Comparison of ENCODE assay signal across 19 cellular contexts in genomic region chr4:87363552-87363951, GRCh38. TPM values are rescaled to one million over a fixed set of nuclear protein-coding genes. Genes with fewer than 3 reads are reported as not detected.
DNase-seq lines count a peak whose midpoint lies in the region; ATAC-seq and TF ChIP-seq lines count a peak whose summit lies in the region.
"Had no signal": no experiment of that assay in that cellular context is flagged by ENCODE, and none has a peak within 500 bp of the region (broad histone marks: within the 10 kb centered on the region; RNA-seq: fewer than 3 reads in every experiment).

No MANE protein-coding gene starts in this region.

- no peaks in the 10 kb centered on the region for H3F3A ChIP-seq in PC-3 (ENCODE audit: low read length, unreplicated experiment)

- H3K9me2 ChIP-seq in PC-3 (replicated peaks; ENCODE audit: low read length) = no peaks in the 10 kb centered on the region
- H3K9me2 ChIP-seq: SK-N-SH had no signal

- peak overlapping the region; percentile 7 for H3K27ac Mint-ChIP-seq in MCF 10A (ENCODE audit: low read depth, unreplicated experiment)
- H3K27ac Mint-ChIP-seq: H9 had no signal

- H3K9me3 Mint-ChIP-seq in MCF 10A (ENCODE audit: unreplicated experiment) = no peaks in the 10 kb centered on the region
- H3K9me3 Mint-ChIP-seq: CD8-positive, alpha-beta memory T cell had no signal

- POLR2A ChIA-PET in MCF 10A (lab: Yijun Ruan, JAX) = no interaction called here
- POLR2A ChIA-PET in PC-3 (lab: Charles Lee; ENCODE audit: unreplicated experiment) = no interaction called here

- H2AFZ ChIP-seq in PC-3 (ENCODE audit: low read length) = no peak overlapping the region

- H3K27ac ChIP-seq in breast epithelium = no peak overlapping the region
- no peak overlapping the region for H3K27ac ChIP-seq in PC-3 (ENCODE audit: low read length)
- H3K27ac ChIP-seq in esophagus muscularis mucosa (replicated peaks in 1 of 4) = no peak overlapping the region
- H3K27ac ChIP-seq: BLaER1 had no signal

- no peak for TF ChIP-seq POLR2A in breast epithelium (IDR thresholded peaks at IDR 0.05)
- TF ChIP-seq POLR2A in esophagus muscularis mucosa (IDR thresholded peaks at IDR 0.05; ENCODE audit: low read depth) = no peak

- no peaks in the 10 kb centered on the region for H3K27me3 Mint-ChIP-seq in MCF 10A (ENCODE audit: insufficient read depth, unreplicated experiment)
- H3K27me3 Mint-ChIP-seq: CD8-positive, alpha-beta memory T cell had no signal

- H3K4me3 ChIP-seq in breast epithelium = no peak overlapping the region
- H3K4me3 ChIP-seq in PC-3 (ENCODE audit: low read length) = no peak overlapping the region
- H3K4me3 ChIP-seq in epithelial cell of esophagus (ENCODE audit: low read length) = no peak overlapping the region
- H3K4me3 ChIP-seq in esophagus muscularis mucosa = no peak overlapping the region
- H3K4me3 ChIP-seq: BLaER1 had no signal

- peaks cover 26% of the 10 kb centered on the region for H3K36me3 Mint-ChIP-seq in MCF 10A (ENCODE audit: insufficient read depth, unreplicated experiment)

- no peaks in the 10 kb centered on the region for H3K79me2 ChIP-seq in PC-3 (ENCODE audit: low read length)

- TF ChIP-seq CTCF in MCF 10A (IDR thresholded peaks at IDR 0.05; ENCODE audit: unreplicated experiment) (no peak), breast epithelium (IDR thresholded peaks at IDR 0.05) (no peak), PC-3 (conservative IDR thresholded peaks at IDR 0.05; ENCODE audit: low read depth, low read length) (no peak), epithelial cell of esophagus (IDR thresholded peaks at IDR 0.05; ENCODE audit: insufficient read depth, low read depth, low read length, missing control alignments) (no peak), esophagus muscularis mucosa (IDR thresholded peaks at IDR 0.05) (no peak)

- H3K4me1 ChIP-seq in breast epithelium (no peaks in the 10 kb centered on the region), PC-3 (ENCODE audit: insufficient read depth, low read length) (no peaks in the 10 kb centered on the region), esophagus muscularis mucosa (no peaks in the 10 kb centered on the region)
- H3K4me1 ChIP-seq: BLaER1 had no signal

- DNase-seq in MCF 10A (ENCODE audit: unreplicated experiment) (no peak), breast epithelium (ENCODE audit: low spot score in 2 of 2) (no peak), PC-3 (peak; percentile 42), epithelial cell of esophagus (ENCODE audit: low read depth) (peak; percentile 67), ecto neural progenitor cell (ENCODE audit: low spot score) (no peak), esophagus muscularis mucosa (ENCODE audit: extremely low spot score) (no peak)
- DNase-seq: 8988T; CD8-positive, alpha-beta memory T cell; DND-41; H9; KBM-7; NCI-H1092 treated with DMSO at 0.1 percent for 48 hours; NCI-H2081 treated with DMSO at 0.1 percent for 48 hours; SK-N-SH had no signal

- ATAC-seq in PC-3 (no peak), HG03457 (IDR thresholded peaks at IDR 0.05; ENCODE audit: unreplicated experiment) (no peak), GM19397 (IDR thresholded peaks at IDR 0.05; ENCODE audit: unreplicated experiment) (no peak)
- ATAC-seq: Panc1, Right ventricle myocardium inferior had no signal

- CTCF ChIA-PET in MCF 10A (lab: Yijun Ruan, JAX) = interaction anchor here (0.6 to 3.1 kb wide), 9 partner anchors 10 to 296 kb away, joined by 3 to 18 read pairs (median 4); partner anchors contain the start of gene NUDT9
- CTCF ChIA-PET in PC-3 (lab: Charles Lee) = no interaction called here

- WGBS in esophagus muscularis mucosa = 97% methylated on average over 2 of the region's 2 CpGs

- H3K4me2 ChIP-seq in PC-3 (ENCODE audit: low read length) = no peak overlapping the region
- H3K4me2 ChIP-seq: BLaER1, SK-N-SH had no signal

- H4K20me1 ChIP-seq in PC-3 (ENCODE audit: low read length) = no peaks in the 10 kb centered on the region
- H4K20me1 ChIP-seq: BLaER1 had no signal

- BruUV-seq in MCF 10A (replicated peaks; lab: Mats Ljungman, UMichigan) (no TSS peak), PC-3 (replicated peaks; lab: Mats Ljungman, UMichigan) (no TSS peak)

- H3K4me1 Mint-ChIP-seq in MCF 10A (ENCODE audit: insufficient read depth, unreplicated experiment) = no peaks in the 10 kb centered on the region

- H3K4me3 Mint-ChIP-seq in MCF 10A (ENCODE audit: unreplicated experiment) = no peak overlapping the region
- H3K4me3 Mint-ChIP-seq: CD8-positive, alpha-beta memory T cell; H9 had no signal

- H3K36me3 ChIP-seq in breast epithelium (no peaks in the 10 kb centered on the region), PC-3 (ENCODE audit: low read depth, low read length) (no peaks in the 10 kb centered on the region), esophagus muscularis mucosa (peaks cover 19 to 85% (median 57%) of the 10 kb centered on the region in 4 donors)

- H3K27me3 ChIP-seq in breast epithelium (no peaks in the 10 kb centered on the region), PC-3 (ENCODE audit: low read length) (no peaks in the 10 kb centered on the region), esophagus muscularis mucosa (no peaks in the 10 kb centered on the region)
- H3K27me3 ChIP-seq: BLaER1 had no signal

- H3K9me3 ChIP-seq in breast epithelium (no peaks in the 10 kb centered on the region), PC-3 (ENCODE audit: low read length) (no peaks in the 10 kb centered on the region), esophagus muscularis mucosa (no peaks in the 10 kb centered on the region)
- H3K9me3 ChIP-seq: SK-N-SH had no signal

- TF ChIP-seq EP300 in esophagus muscularis mucosa (IDR thresholded peaks at IDR 0.05) = no peak

- H3K9ac ChIP-seq in PC-3 (ENCODE audit: low read length) = no peak overlapping the region
- H3K9ac ChIP-seq: BLaER1, SK-N-SH had no signal

- intact Hi-C loops in MCF 10A (cut with micrococcal nuclease) (no loop called here), breast epithelium (cut with DNase I; ENCODE audit: low total_unique reads) (loop anchor here (10.0 kb wide), 1 partner anchor 1909 kb away; no protein-coding TSS in a partner anchor), PC-3 (cut with micrococcal nuclease) (no loop called here), esophagus muscularis mucosa (cut with DNase I) (loop anchor here (10.0 kb wide), 1 partner anchor 321 kb away; no protein-coding TSS in a partner anchor)

RNA-seq across cellular contexts. Expression of gene HSD17B11, which starts 27.4 kb away (rescaled TPM):
- total RNA-seq in MCF 10A (2022) (4.3 and 4.8 TPM in 2 replicates), breast epithelium (10 to 100 TPM; 48.7 to 95.7 (median 54.1) TPM), PC-3 (2014; rRNA removed) (4.7 and 4.9 TPM in 2 replicates), esophagus muscularis mucosa (10 to 100 TPM; 35.7 to 68.9 (median 52.6) TPM)

RNA-seq across cellular contexts. Expression of gene HSD17B13, which starts 40.9 kb away (rescaled TPM):
- total RNA-seq in MCF 10A (2022) (not detected in 2 replicates), breast epithelium (1 to 10 TPM in 2 of 3 donors, under 1 TPM in 1; 0.59 to 5.1 (median 1.6) TPM), PC-3 (2014; rRNA removed) (0.18 TPM in 1 of 2 replicates, not detected in the other), esophagus muscularis mucosa (under 1 TPM; 0.45 to 0.83 (median 0.65) TPM)
- total RNA-seq: H9 had no signal

RNA-seq across cellular contexts. Expression of gene NUDT9, which starts 58.8 kb away (rescaled TPM):
- total RNA-seq in MCF 10A (2022) = 17.6 and 22.5 TPM in 2 replicates
- total RNA-seq in breast epithelium = 10 to 100 TPM; 20.5 to 38.8 (median 28.8) TPM
- 7.5 and 14.7 TPM in 2 replicates for total RNA-seq in PC-3 (2014; rRNA removed)
- 10 to 100 TPM; 15.1 to 26.6 (median 21.3) TPM for total RNA-seq in esophagus muscularis mucosa

Comparison
In these comparisons a context has a peak if more than half of its experiments do, and no peak if none do; other contexts are left out.
1. intact Hi-C loops: an anchor here in breast epithelium (10.0 kb wide) and esophagus muscularis mucosa (10.0 kb wide); none called in MCF 10A and PC-3.
2. DNase-seq: peak in PC-3 (single experiment) and epithelial cell of esophagus (single experiment); none in MCF 10A (single experiment), breast epithelium (0 of 2), ecto neural progenitor cell (single experiment) and esophagus muscularis mucosa (single experiment).